ENCODE assay signal across 1 cellular context in the genomic region with DNA sequence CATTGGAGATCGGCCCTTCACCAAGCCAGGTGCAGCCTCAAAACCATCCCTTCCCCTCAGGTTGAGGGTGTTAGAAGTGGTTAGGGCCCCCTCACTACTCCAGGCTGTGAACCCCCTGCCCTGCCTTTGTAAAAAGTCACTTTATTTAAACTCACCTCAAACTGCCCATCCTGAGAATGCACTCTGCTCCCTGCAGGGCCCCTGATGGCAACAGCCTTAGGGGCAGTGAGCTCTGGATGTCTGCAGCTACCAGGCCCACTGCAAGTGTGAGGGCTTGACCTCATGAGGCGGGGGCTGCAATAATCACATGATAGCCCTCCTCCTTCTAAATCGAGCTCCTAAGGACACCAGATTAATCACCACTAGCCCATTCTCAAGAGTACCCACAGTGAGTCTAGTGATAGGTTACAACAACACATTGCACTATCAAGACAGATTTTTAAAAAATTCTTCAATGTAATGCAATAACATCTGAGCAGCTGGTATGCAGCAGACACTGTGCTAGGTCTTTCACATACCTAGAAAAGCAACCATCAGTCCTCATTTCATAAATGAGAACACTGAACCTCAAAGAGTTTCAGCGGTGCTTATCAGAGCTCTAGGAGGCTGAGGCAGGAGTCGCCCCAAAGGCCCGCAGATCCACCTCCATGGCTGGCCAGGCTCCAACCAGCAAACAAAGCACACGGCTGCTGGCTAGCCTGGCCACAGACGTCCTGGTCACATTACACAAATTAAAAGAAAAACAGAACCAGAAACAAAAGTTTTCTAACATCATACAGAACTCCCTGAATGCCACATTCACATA.
TF ChIP-seq lines count a peak whose summit lies in the region.

No MANE protein-coding gene starts in this region.

TF ChIP-seq in IMR-90, 13 proteins besides CTCF, POLR2A, EP300 and RAD21:
- no peak for TF ChIP-seq FOS (IDR thresholded peaks at IDR 0.05; ENCODE audit: low read depth, low read length)
- no peak for TF ChIP-seq ELK1 (IDR thresholded peaks at IDR 0.05; ENCODE audit: borderline replicate concordance, low read depth, low read length)
- TF ChIP-seq CEBPB (IDR thresholded peaks at IDR 0.05; ENCODE audit: low read depth, low read length): no peak
